ENCODE assay signal across 20 cellular contexts in genomic region chr19:10235003-10235402, GRCh38. TPM values are rescaled to one million over a fixed set of nuclear protein-coding genes. Genes with fewer than 3 reads are reported as not detected.
DNase-seq lines count a peak whose midpoint lies in the region; ATAC-seq, FAIRE-seq and TF ChIP-seq lines count a peak whose summit lies in the region.
"Had no signal": no experiment of that assay in that cellular context is flagged by ENCODE, and none has a peak within 500 bp of the region (broad histone marks: within the 10 kb centered on the region; RNA-seq: fewer than 3 reads in every experiment).

No MANE protein-coding gene starts in this region.

- H3K4me2 ChIP-seq in OCI-LY7 (ENCODE audit: low read length) = peak overlapping the region; percentile 45
- H3K4me2 ChIP-seq: GM23338 had no signal

- no peak overlapping the region for H2AFZ ChIP-seq in OCI-LY7 (ENCODE audit: low read length)
- H2AFZ ChIP-seq: GM23338 had no signal

- H3K27ac Mint-ChIP-seq in activated naive CD8-positive, alpha-beta T cell = peak overlapping the region; percentile 58
- H3K27ac Mint-ChIP-seq in activated naive CD8-positive, alpha-beta T cell treated with anti-CD3 and anti-CD28 coated beads for 36 hours = no peak overlapping the region
- H3K27ac Mint-ChIP-seq in immature natural killer cell (peak overlapping the region; percentile 83 to 99 (median 98)), type B pancreatic cell (peak overlapping the region; percentile 24)
- H3K27ac Mint-ChIP-seq: GM23338 had no signal

- H3K36me3 ChIP-seq in OCI-LY7 (ENCODE audit: insufficient read depth, low read length) = peaks cover 10% of the 10 kb centered on the region
- H3K36me3 ChIP-seq: sigmoid colon had no signal

- H3K27me3 Mint-ChIP-seq in activated naive CD8-positive, alpha-beta T cell = no peaks in the 10 kb centered on the region
- no peaks in the 10 kb centered on the region for H3K27me3 Mint-ChIP-seq in activated naive CD8-positive, alpha-beta T cell treated with anti-CD3 and anti-CD28 coated beads for 36 hours
- peaks cover 0 to 16% (median 2%) of the 10 kb centered on the region in 3 donors for H3K27me3 Mint-ChIP-seq in immature natural killer cell (ENCODE audit: low read depth in 3 of 3)
- H3K27me3 Mint-ChIP-seq in type B pancreatic cell = no peaks in the 10 kb centered on the region

- H3K4me3 Mint-ChIP-seq in activated naive CD8-positive, alpha-beta T cell = no peak overlapping the region
- no peak overlapping the region for H3K4me3 Mint-ChIP-seq in activated naive CD8-positive, alpha-beta T cell treated with anti-CD3 and anti-CD28 coated beads for 36 hours
- H3K4me3 Mint-ChIP-seq in immature natural killer cell = peak overlapping the region in 4 of 5 donors; percentile 8 to 91 (median 86)
- no peak overlapping the region for H3K4me3 Mint-ChIP-seq in type B pancreatic cell
- H3K4me3 Mint-ChIP-seq: GM23338 had no signal

- peaks cover 84% of the 10 kb centered on the region for H3K4me1 ChIP-seq in OCI-LY7 (ENCODE audit: insufficient read depth, low read length, poor library complexity, severe bottlenecking)

- no peaks in the 10 kb centered on the region for H3K9me2 ChIP-seq in OCI-LY7 (ENCODE audit: insufficient read depth, low read length)

- POLR2A ChIA-PET in OCI-LY7 (lab: Charles Lee) = interaction anchor here (0.7 to 3.3 kb wide), 5 partner anchors 10 to 362 kb away, joined by 3 to 12 read pairs (median 3); no protein-coding TSS in a partner anchor

- no peaks in the 10 kb centered on the region for H3K9me3 Mint-ChIP-seq in activated naive CD8-positive, alpha-beta T cell (ENCODE audit: low read depth)
- no peaks in the 10 kb centered on the region for H3K9me3 Mint-ChIP-seq in activated naive CD8-positive, alpha-beta T cell treated with anti-CD3 and anti-CD28 coated beads for 36 hours
- no peaks in the 10 kb centered on the region for H3K9me3 Mint-ChIP-seq in immature natural killer cell
- no peaks in the 10 kb centered on the region for H3K9me3 Mint-ChIP-seq in type B pancreatic cell
- H3K9me3 Mint-ChIP-seq: GM23338 had no signal

- no peaks in the 10 kb centered on the region for H4K20me1 ChIP-seq in OCI-LY7 (ENCODE audit: insufficient read depth, low read length)

- BruUV-seq in OCI-LY7 (replicated peaks; lab: Mats Ljungman, UMichigan) = no TSS peak

- peaks cover 40% of the 10 kb centered on the region for H3K79me2 ChIP-seq in OCI-LY7 (ENCODE audit: insufficient read depth, low read depth, low read length)

- peak overlapping the region; percentile 6 for H3K4me3 ChIP-seq in OCI-LY7 (ENCODE audit: low read depth, low read length, poor library complexity, severe bottlenecking)
- H3K4me3 ChIP-seq: GM23338, sigmoid colon had no signal

- FAIRE-seq in D721Med (lab: Jason Lieb, UNC) = no peak
- FAIRE-seq: islet of Langerhans had no signal

- H3K27ac ChIP-seq in OCI-LY7 (ENCODE audit: low read depth, low read length, poor library complexity, severe bottlenecking) = peak overlapping the region; percentile 95

- no peak for TF ChIP-seq CTCF in OCI-LY7 (conservative IDR thresholded peaks at IDR 0.05; ENCODE audit: low read length)
- no peak for TF ChIP-seq CTCF in type B pancreatic cell (conservative IDR thresholded peaks at IDR 0.05)
- TF ChIP-seq CTCF in D721Med (IDR thresholded peaks at IDR 0.05; ENCODE audit: insufficient read depth, missing control alignments) = no peak

- no peak for ATAC-seq in HG03378 (IDR thresholded peaks at IDR 0.05; ENCODE audit: unreplicated experiment)
- ATAC-seq: GM23338 had no signal

- CTCF ChIA-PET in OCI-LY7 (lab: Charles Lee; ENCODE audit: unreplicated experiment) = no interaction called here

- no peaks in the 10 kb centered on the region for H3K9me3 ChIP-seq in OCI-LY7 (ENCODE audit: low read length)
- H3K9me3 ChIP-seq: sigmoid colon had no signal

- no peak for DNase-seq in activated naive CD8-positive, alpha-beta T cell treated with anti-CD3 and anti-CD28 coated beads for 36 hours
- peak; percentile 39 for DNase-seq in OCI-LY7 (ENCODE audit: low spot score)
- no peak for DNase-seq in immature natural killer cell
- DNase-seq in type B pancreatic cell (ENCODE audit: extremely low spot score, unreplicated experiment) = no peak
- DNase-seq in D721Med (ENCODE audit: insufficient read length, low spot score) = no peak
- DNase-seq in retina = no peak
- DNase-seq: activated CD4-positive, CD25-positive, alpha-beta regulatory T cell treated with anti-CD3 and anti-CD28 coated beads, Interleukin-2, amount 50 U/mL, for 72 hours; activated T-cell treated with anti-CD3 and anti-CD28 coated beads for 4 hours; head of caudate nucleus; NCI-H2029 treated with DMSO at 0.1 percent for 48 hours; NCI-H510A treated with DMSO at 0.1 percent for 48 hours; OCI-M1; SIG-M5; sigmoid colon; stimulated activated CD4-positive, alpha-beta T cell treated with anti-CD3 and anti-CD28 coated beads, Interleukin-2, amount 100 ng/mL, for 24 hours; T-helper 9 cell had no signal

- no peaks in the 10 kb centered on the region for H3K36me3 Mint-ChIP-seq in activated naive CD8-positive, alpha-beta T cell
- H3K36me3 Mint-ChIP-seq in activated naive CD8-positive, alpha-beta T cell treated with anti-CD3 and anti-CD28 coated beads for 36 hours = peaks cover 3% of the 10 kb centered on the region
- no peaks in the 10 kb centered on the region for H3K36me3 Mint-ChIP-seq in immature natural killer cell
- no peaks in the 10 kb centered on the region for H3K36me3 Mint-ChIP-seq in type B pancreatic cell

- intact Hi-C loops in OCI-LY7 (cut with micrococcal nuclease; ENCODE audit: unreplicated experiment) = loop anchor here (5.0 to 10.0 kb wide), 5 partner anchors 43 to 740 kb away; partner anchors contain the start of genes ANGPTL6, DNMT1 and PPAN

- H3K4me1 Mint-ChIP-seq in activated naive CD8-positive, alpha-beta T cell (ENCODE audit: low read depth) = peaks cover 13% of the 10 kb centered on the region
- peaks cover 19% of the 10 kb centered on the region for H3K4me1 Mint-ChIP-seq in activated naive CD8-positive, alpha-beta T cell treated with anti-CD3 and anti-CD28 coated beads for 36 hours
- H3K4me1 Mint-ChIP-seq in immature natural killer cell (peaks cover 26 to 29% of the 10 kb centered on the region in 2 donors), type B pancreatic cell (ENCODE audit: unreplicated experiment) (peaks cover 12% of the 10 kb centered on the region)

RNA-seq across cellular contexts. Expression of gene S1PR2, which starts 3.9 kb away (rescaled TPM):
- 1 to 10 TPM; 7.7 to 7.9 TPM for total RNA-seq in activated naive CD8-positive, alpha-beta T cell treated with anti-CD3 and anti-CD28 coated beads for 36 hours
- total RNA-seq in OCI-LY7 (2014; rRNA removed; shearing (Covaris generic)) = 27.0 and 27.8 TPM in 2 replicates
- total RNA-seq in OCI-LY7 (2022) = 51.6 and 64.5 TPM in 2 replicates
- polyA plus RNA-seq in immature natural killer cell = 1 to 10 TPM in 2 of 3 donors, under 1 TPM in 1; 0.79 to 2.7 (median 1.4) TPM
- 8.0 and 23.3 TPM in 2 replicates for total RNA-seq in type B pancreatic cell (ENCODE audit: low replicate concordance)

RNA-seq across cellular contexts. Expression of gene MRPL4, which starts 17.0 kb away (rescaled TPM):
- 100 to 1,000 TPM; 179 to 182 TPM for total RNA-seq in activated naive CD8-positive, alpha-beta T cell treated with anti-CD3 and anti-CD28 coated beads for 36 hours
- total RNA-seq in OCI-LY7 (2014; rRNA removed; shearing (Covaris generic)) = 134 and 148 TPM in 2 replicates
- 132 and 155 TPM in 2 replicates for total RNA-seq in OCI-LY7 (2022)
- polyA plus RNA-seq in immature natural killer cell = 10 to 100 TPM; 24.3 to 42.6 (median 27.1) TPM
- total RNA-seq in type B pancreatic cell (ENCODE audit: low replicate concordance) = 67.3 and 68.0 TPM in 2 replicates

RNA-seq across cellular contexts. Expression of gene ICAM1, which starts 35.9 kb away (rescaled TPM):
- 10 to 100 TPM; 33.2 to 33.6 TPM for total RNA-seq in activated naive CD8-positive, alpha-beta T cell treated with anti-CD3 and anti-CD28 coated beads for 36 hours
- total RNA-seq in OCI-LY7 (2014; rRNA removed; shearing (Covaris generic)) = 12.0 and 15.8 TPM in 2 replicates
- total RNA-seq in OCI-LY7 (2022) (13.4 and 13.5 TPM in 2 replicates), type B pancreatic cell (ENCODE audit: low replicate concordance) (3.3 and 3.6 TPM in 2 replicates)
- 10 to 100 TPM in 2 of 3 donors, 1 to 10 TPM in 1; 9.9 to 18.4 (median 18.0) TPM for polyA plus RNA-seq in immature natural killer cell

RNA-seq across cellular contexts. Expression of gene DNMT1, which starts 40.2 kb away (rescaled TPM):
- total RNA-seq in activated naive CD8-positive, alpha-beta T cell treated with anti-CD3 and anti-CD28 coated beads for 36 hours = 100 to 1,000 TPM; 337 to 352 TPM
- 329 and 365 TPM in 2 replicates for total RNA-seq in OCI-LY7 (2014; rRNA removed; shearing (Covaris generic))
- total RNA-seq in OCI-LY7 (2022) (680 and 699 TPM in 2 replicates), type B pancreatic cell (ENCODE audit: low replicate concordance) (85.0 and 167 TPM in 2 replicates)
- 100 to 1,000 TPM in 1 of 3 donors, 10 to 100 TPM in 2; 21.8 to 162 (median 43.3) TPM for polyA plus RNA-seq in immature natural killer cell

RNA-seq across cellular contexts. Expression of gene ICAM4, which starts 51.8 kb away (rescaled TPM):
- total RNA-seq in activated naive CD8-positive, alpha-beta T cell treated with anti-CD3 and anti-CD28 coated beads for 36 hours = under 1 TPM; 0.25 to 0.38 TPM
- total RNA-seq in OCI-LY7 (2014; rRNA removed; shearing (Covaris generic)) = not detected in 2 replicates
- total RNA-seq in OCI-LY7 (2022) (0.38 and 0.53 TPM in 2 replicates), type B pancreatic cell (ENCODE audit: low replicate concordance) (2.8 and 5.3 TPM in 2 replicates)
- polyA plus RNA-seq in immature natural killer cell = 1 to 10 TPM in 1 of 3 donors, under 1 TPM in 1, not detected in 1; 0.63 to 1.1 TPM
- total RNA-seq: sigmoid colon had no signal

Comparison
In these comparisons a context has a peak if more than half of its experiments do, and no peak if none do; other contexts are left out.
1. H3K4me3 Mint-ChIP-seq: peak in immature natural killer cell (4 of 5); none in activated naive CD8-positive, alpha-beta T cell (single experiment), activated naive CD8-positive, alpha-beta T cell treated with anti-CD3 and anti-CD28 coated beads for 36 hours (single experiment) and type B pancreatic cell (single experiment).